Comparison of ENCODE assay signal across 11 cellular contexts in genomic region chr1:221837886-221838285, GRCh38.
DNase-seq lines count a peak whose midpoint lies in the region; ATAC-seq and TF ChIP-seq lines count a peak whose summit lies in the region.
"Had no signal": no experiment of that assay in that cellular context is flagged by ENCODE, and none has a peak within 500 bp of the region (broad histone marks: within the 10 kb centered on the region; RNA-seq: fewer than 3 reads in every experiment).

No MANE protein-coding gene starts in this region.

- peaks cover 38% of the 10 kb centered on the region for H3K4me1 Mint-ChIP-seq in activated CD4-positive, alpha-beta memory T cell treated with anti-CD3 and anti-CD28 coated beads for 36 hours (ENCODE audit: low read depth)
- peaks cover 56% of the 10 kb centered on the region for H3K4me1 Mint-ChIP-seq in stimulated activated effector memory CD8-positive, alpha-beta T cell treated with anti-CD3 and anti-CD28 coated beads, Interleukin-12 subunit alpha, Interleukin-12 subunit beta, amount 100 ng/mL, for 72 hours

- no peak for TF ChIP-seq CTCF in GM13976 (IDR thresholded peaks at IDR 0.05; ENCODE audit: borderline replicate concordance, control extremely low read depth, extremely low read depth, insufficient read depth, missing control alignments)

- H3K9me3 Mint-ChIP-seq in activated CD4-positive, alpha-beta memory T cell treated with anti-CD3 and anti-CD28 coated beads for 36 hours: no peaks in the 10 kb centered on the region
- no peaks in the 10 kb centered on the region for H3K9me3 Mint-ChIP-seq in stimulated activated effector memory CD8-positive, alpha-beta T cell treated with anti-CD3 and anti-CD28 coated beads, Interleukin-12 subunit alpha, Interleukin-12 subunit beta, amount 100 ng/mL, for 72 hours

- in situ Hi-C loops in GM13976 (cut with MboI; ENCODE audit: low sequenced_read_pairs, unreplicated experiment): no loop called here

- peak; percentile 44 for ATAC-seq in HG02870 (IDR thresholded peaks at IDR 0.05; ENCODE audit: unreplicated experiment)
- ATAC-seq in stimulated activated effector memory CD8-positive, alpha-beta T cell treated with anti-CD3 and anti-CD28 coated beads, Interleukin-12 subunit alpha, Interleukin-12 subunit beta, amount 100 ng/mL, for 72 hours: peak; percentile 57
- no peak for ATAC-seq in GM18517 (IDR thresholded peaks at IDR 0.05; ENCODE audit: unreplicated experiment)
- no peak for ATAC-seq in HG03139 (IDR thresholded peaks at IDR 0.05; ENCODE audit: unreplicated experiment)

- intact Hi-C loops in activated CD4-positive, alpha-beta memory T cell treated with anti-CD3 and anti-CD28 coated beads for 36 hours (cut with micrococcal nuclease): loop anchor here (2.0 to 10.0 kb wide), 3 partner anchors 13 to 617 kb away; no protein-coding TSS in a partner anchor

- peaks cover 6% of the 10 kb centered on the region for H3K27me3 Mint-ChIP-seq in activated CD4-positive, alpha-beta memory T cell treated with anti-CD3 and anti-CD28 coated beads for 36 hours

- H3K27ac Mint-ChIP-seq in activated CD4-positive, alpha-beta memory T cell treated with anti-CD3 and anti-CD28 coated beads for 36 hours: peak overlapping the region; percentile 3
- peak overlapping the region; percentile 75 for H3K27ac Mint-ChIP-seq in stimulated activated effector memory CD8-positive, alpha-beta T cell treated with anti-CD3 and anti-CD28 coated beads, Interleukin-12 subunit alpha, Interleukin-12 subunit beta, amount 100 ng/mL, for 72 hours

- POLR2A ChIA-PET in activated CD4-positive, alpha-beta memory T cell treated with anti-CD3 and anti-CD28 coated beads for 36 hours (lab: Charles Lee): interaction anchor here (0.5 to 2.5 kb wide), 3 partner anchors 8 to 167 kb away, joined by 3 to 12 read pairs (median 4); partner anchors contain the start of gene DUSP10

- DNase-seq in activated T-cell treated with anti-CD3 and anti-CD28 coated beads for 24 hours (ENCODE audit: low read depth) (peak; percentile 28), GM13976 (ENCODE audit: low spot score) (no peak)
- no peak for DNase-seq in activated T-cell treated with anti-CD3 and anti-CD28 coated beads, Interleukin-2, amount 50 U/mL, for 1 hour
- DNase-seq in activated CD4-positive, alpha-beta memory T cell treated with anti-CD3 and anti-CD28 coated beads for 36 hours: peak; percentile 57
- peak in 1 of 2 donors; percentile 59 for DNase-seq in stimulated activated effector memory CD8-positive, alpha-beta T cell treated with anti-CD3 and anti-CD28 coated beads, Interleukin-12 subunit alpha, Interleukin-12 subunit beta, amount 100 ng/mL, for 72 hours (ENCODE audit: low spot score in 2 of 2)
- DNase-seq: left ventricle myocardium inferior, RPMI8226, sigmoid colon had no signal

- H3K36me3 Mint-ChIP-seq in activated CD4-positive, alpha-beta memory T cell treated with anti-CD3 and anti-CD28 coated beads for 36 hours: no peaks in the 10 kb centered on the region
- peaks cover 10% of the 10 kb centered on the region for H3K36me3 Mint-ChIP-seq in stimulated activated effector memory CD8-positive, alpha-beta T cell treated with anti-CD3 and anti-CD28 coated beads, Interleukin-12 subunit alpha, Interleukin-12 subunit beta, amount 100 ng/mL, for 72 hours

- H3K4me3 Mint-ChIP-seq in activated CD4-positive, alpha-beta memory T cell treated with anti-CD3 and anti-CD28 coated beads for 36 hours: no peak overlapping the region
- H3K4me3 Mint-ChIP-seq in stimulated activated effector memory CD8-positive, alpha-beta T cell treated with anti-CD3 and anti-CD28 coated beads, Interleukin-12 subunit alpha, Interleukin-12 subunit beta, amount 100 ng/mL, for 72 hours: peak overlapping the region; percentile 43

- CTCF ChIA-PET in activated CD4-positive, alpha-beta memory T cell treated with anti-CD3 and anti-CD28 coated beads for 36 hours (lab: Charles Lee): no interaction called here

Comparison
In these comparisons a context has a peak if more than half of its experiments do, and no peak if none do; other contexts are left out.
1. DNase-seq: peak in activated T-cell treated with anti-CD3 and anti-CD28 coated beads for 24 hours (single experiment) and activated CD4-positive, alpha-beta memory T cell treated with anti-CD3 and anti-CD28 coated beads for 36 hours (single experiment); none in activated T-cell treated with anti-CD3 and anti-CD28 coated beads, Interleukin-2, amount 50 U/mL, for 1 hour (single experiment) and GM13976 (single experiment).
2. ATAC-seq: peak in HG02870 (single experiment) and stimulated activated effector memory CD8-positive, alpha-beta T cell treated with anti-CD3 and anti-CD28 coated beads, Interleukin-12 subunit alpha, Interleukin-12 subunit beta, amount 100 ng/mL, for 72 hours (single experiment); none in GM18517 (single experiment) and HG03139 (single experiment).